1 cellular context compared by ENCODE assay signal in the genomic region with DNA sequence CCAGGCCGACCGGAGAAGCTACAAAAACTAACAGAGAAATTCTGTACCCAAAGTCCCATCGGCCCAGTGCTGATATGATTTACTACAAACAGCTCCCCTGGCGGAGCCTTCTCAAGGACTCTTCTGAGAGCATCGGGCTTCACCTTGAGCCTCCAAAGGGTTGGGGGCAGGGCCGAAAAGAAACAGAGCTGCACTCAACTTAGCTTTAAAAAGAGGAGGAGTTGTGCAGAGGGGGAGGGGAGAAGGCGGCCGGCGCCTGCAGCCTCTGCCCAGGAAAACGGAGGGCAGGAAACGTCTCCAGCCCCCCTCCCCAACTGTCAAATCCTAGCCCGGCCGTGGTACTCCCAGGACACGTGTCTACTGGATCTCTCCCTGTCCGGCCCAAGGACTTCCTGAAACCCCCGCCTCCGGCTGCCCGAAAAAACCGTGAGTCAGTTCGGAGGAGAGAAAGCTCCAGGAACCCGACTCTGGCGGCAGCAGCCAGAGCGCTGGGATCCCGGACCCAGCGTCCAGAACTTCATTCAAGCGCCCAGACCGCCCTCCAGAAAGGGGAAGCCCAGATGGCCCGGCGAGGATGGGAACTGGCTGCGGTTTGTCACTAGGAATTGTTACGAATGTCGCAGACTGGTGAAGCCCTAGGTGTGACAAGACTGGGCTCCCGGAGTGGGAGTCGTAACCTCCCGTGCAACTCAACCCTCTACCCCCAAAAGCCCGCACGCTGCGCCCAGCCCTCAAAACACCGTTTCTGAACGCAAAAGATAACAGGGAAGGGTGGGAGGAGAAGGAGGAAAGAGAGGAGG.
A peak's percentile ranks its signal among the peaks of the same experiment; 100 is the strongest.
TF ChIP-seq lines count a peak whose summit lies in the region.

No MANE protein-coding gene starts in this region.

TF ChIP-seq in HEK293, 187 proteins besides CTCF, POLR2A, EP300 and RAD21 (continued from another document and continues in another):
- TF ChIP-seq ZBTB21 (tag by site-specific recombination; IDR thresholded peaks at IDR 0.05) (no peak), ZFHX2 (tag by site-specific recombination; conservative IDR thresholded peaks at IDR 0.05) (no peak), ZNF623 (tag by site-specific recombination; IDR thresholded peaks at IDR 0.05) (no peak), ZNF544 (tag by site-specific recombination; IDR thresholded peaks at IDR 0.05) (no peak), ZNF138 (tag by site-specific recombination; IDR thresholded peaks at IDR 0.05; ENCODE audit: borderline replicate concordance) (no peak), ZNF175 (tag by site-specific recombination; IDR thresholded peaks at IDR 0.05) (no peak), MZF1 (tag by site-specific recombination; IDR thresholded peaks at IDR 0.05; ENCODE audit: borderline replicate concordance) (no peak), ZNF610 (tag by site-specific recombination; IDR thresholded peaks at IDR 0.05; ENCODE audit: borderline replicate concordance) (no peak), HOXD13 (CRISPR knock-in tag; IDR thresholded peaks at IDR 0.05; ENCODE audit: borderline replicate concordance) (no peak), ZNF10 (tag by site-specific recombination; IDR thresholded peaks at IDR 0.05) (no peak), PATZ1 (tag by site-specific recombination; IDR thresholded peaks at IDR 0.05) (peak; percentile 71), ZNF837 (tag by site-specific recombination; IDR thresholded peaks at IDR 0.05) (no peak), ZNF211 (tag by site-specific recombination; IDR thresholded peaks at IDR 0.05; ENCODE audit: low read depth) (no peak), TRIM28 (IDR thresholded peaks at IDR 0.05; ENCODE audit: borderline replicate concordance, low read length) (no peak), ZNF571 (tag by site-specific recombination; IDR thresholded peaks at IDR 0.05) (no peak), GLIS2 (tag by site-specific recombination; IDR thresholded peaks at IDR 0.05) (peak; percentile 35; the same call in 1 of the 2 replicates), ZNF747 (tag by site-specific recombination; IDR thresholded peaks at IDR 0.05) (no peak), GFI1B (tag by site-specific recombination; IDR thresholded peaks at IDR 0.05) (no peak), ZNF580 (tag by site-specific recombination; IDR thresholded peaks at IDR 0.05) (no peak), ZNF830 (tag by site-specific recombination; IDR thresholded peaks at IDR 0.05; ENCODE audit: low read depth) (no peak), ZXDB (tag by site-specific recombination; IDR thresholded peaks at IDR 0.05) (no peak), ZNF473 (tag by site-specific recombination; IDR thresholded peaks at IDR 0.05) (no peak), ZNF777 (tag by site-specific recombination; IDR thresholded peaks at IDR 0.05; ENCODE audit: borderline replicate concordance) (no peak), FEZF1 (tag by site-specific recombination; IDR thresholded peaks at IDR 0.05) (no peak), ZNF341 (tag by site-specific recombination; IDR thresholded peaks at IDR 0.05; ENCODE audit: low read depth) (0 out of 2 replicates have a peak, but pooled peaks have one; percentile 18), ZNF658 (tag by site-specific recombination; IDR thresholded peaks at IDR 0.05) (no peak), ZSCAN23 (tag by site-specific recombination; IDR thresholded peaks at IDR 0.05) (no peak)
- TF ChIP-seq, protein P1, sequence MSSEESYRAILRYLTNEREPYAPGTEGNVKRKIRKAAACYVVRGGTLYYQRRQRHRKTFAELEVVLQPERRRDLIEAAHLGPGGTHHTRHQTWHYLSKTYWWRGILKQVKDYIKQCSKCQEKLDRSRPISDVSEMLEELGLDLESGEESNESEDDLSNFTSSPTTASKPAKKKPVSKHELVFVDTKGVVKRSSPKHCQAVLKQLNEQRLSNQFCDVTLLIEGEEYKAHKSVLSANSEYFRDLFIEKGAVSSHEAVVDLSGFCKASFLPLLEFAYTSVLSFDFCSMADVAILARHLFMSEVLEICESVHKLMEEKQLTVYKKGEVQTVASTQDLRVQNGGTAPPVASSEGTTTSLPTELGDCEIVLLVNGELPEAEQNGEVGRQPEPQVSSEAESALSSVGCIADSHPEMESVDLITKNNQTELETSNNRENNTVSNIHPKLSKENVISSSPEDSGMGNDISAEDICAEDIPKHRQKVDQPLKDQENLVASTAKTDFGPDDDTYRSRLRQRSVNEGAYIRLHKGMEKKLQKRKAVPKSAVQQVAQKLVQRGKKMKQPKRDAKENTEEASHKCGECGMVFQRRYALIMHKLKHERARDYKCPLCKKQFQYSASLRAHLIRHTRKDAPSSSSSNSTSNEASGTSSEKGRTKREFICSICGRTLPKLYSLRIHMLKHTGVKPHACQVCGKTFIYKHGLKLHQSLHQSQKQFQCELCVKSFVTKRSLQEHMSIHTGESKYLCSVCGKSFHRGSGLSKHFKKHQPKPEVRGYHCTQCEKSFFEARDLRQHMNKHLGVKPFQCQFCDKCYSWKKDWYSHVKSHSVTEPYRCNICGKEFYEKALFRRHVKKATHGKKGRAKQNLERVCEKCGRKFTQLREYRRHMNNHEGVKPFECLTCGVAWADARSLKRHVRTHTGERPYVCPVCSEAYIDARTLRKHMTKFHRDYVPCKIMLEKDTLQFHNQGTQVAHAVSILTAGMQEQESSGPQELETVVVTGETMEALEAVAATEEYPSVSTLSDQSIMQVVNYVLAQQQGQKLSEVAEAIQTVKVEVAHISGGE (tag by site-specific recombination; conservative IDR thresholded peaks at IDR 0.05; ENCODE audit: low read depth) = no peak
- TF ChIP-seq, protein P2, sequence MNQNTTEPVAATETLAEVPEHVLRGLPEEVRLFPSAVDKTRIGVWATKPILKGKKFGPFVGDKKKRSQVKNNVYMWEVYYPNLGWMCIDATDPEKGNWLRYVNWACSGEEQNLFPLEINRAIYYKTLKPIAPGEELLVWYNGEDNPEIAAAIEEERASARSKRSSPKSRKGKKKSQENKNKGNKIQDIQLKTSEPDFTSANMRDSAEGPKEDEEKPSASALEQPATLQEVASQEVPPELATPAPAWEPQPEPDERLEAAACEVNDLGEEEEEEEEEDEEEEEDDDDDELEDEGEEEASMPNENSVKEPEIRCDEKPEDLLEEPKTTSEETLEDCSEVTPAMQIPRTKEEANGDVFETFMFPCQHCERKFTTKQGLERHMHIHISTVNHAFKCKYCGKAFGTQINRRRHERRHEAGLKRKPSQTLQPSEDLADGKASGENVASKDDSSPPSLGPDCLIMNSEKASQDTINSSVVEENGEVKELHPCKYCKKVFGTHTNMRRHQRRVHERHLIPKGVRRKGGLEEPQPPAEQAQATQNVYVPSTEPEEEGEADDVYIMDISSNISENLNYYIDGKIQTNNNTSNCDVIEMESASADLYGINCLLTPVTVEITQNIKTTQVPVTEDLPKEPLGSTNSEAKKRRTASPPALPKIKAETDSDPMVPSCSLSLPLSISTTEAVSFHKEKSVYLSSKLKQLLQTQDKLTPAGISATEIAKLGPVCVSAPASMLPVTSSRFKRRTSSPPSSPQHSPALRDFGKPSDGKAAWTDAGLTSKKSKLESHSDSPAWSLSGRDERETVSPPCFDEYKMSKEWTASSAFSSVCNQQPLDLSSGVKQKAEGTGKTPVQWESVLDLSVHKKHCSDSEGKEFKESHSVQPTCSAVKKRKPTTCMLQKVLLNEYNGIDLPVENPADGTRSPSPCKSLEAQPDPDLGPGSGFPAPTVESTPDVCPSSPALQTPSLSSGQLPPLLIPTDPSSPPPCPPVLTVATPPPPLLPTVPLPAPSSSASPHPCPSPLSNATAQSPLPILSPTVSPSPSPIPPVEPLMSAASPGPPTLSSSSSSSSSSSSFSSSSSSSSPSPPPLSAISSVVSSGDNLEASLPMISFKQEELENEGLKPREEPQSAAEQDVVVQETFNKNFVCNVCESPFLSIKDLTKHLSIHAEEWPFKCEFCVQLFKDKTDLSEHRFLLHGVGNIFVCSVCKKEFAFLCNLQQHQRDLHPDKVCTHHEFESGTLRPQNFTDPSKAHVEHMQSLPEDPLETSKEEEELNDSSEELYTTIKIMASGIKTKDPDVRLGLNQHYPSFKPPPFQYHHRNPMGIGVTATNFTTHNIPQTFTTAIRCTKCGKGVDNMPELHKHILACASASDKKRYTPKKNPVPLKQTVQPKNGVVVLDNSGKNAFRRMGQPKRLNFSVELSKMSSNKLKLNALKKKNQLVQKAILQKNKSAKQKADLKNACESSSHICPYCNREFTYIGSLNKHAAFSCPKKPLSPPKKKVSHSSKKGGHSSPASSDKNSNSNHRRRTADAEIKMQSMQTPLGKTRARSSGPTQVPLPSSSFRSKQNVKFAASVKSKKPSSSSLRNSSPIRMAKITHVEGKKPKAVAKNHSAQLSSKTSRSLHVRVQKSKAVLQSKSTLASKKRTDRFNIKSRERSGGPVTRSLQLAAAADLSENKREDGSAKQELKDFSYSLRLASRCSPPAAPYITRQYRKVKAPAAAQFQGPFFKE (tag by site-specific recombination; IDR thresholded peaks at IDR 0.05; ENCODE audit: borderline replicate concordance) = no peak
- TF ChIP-seq, protein P3, sequence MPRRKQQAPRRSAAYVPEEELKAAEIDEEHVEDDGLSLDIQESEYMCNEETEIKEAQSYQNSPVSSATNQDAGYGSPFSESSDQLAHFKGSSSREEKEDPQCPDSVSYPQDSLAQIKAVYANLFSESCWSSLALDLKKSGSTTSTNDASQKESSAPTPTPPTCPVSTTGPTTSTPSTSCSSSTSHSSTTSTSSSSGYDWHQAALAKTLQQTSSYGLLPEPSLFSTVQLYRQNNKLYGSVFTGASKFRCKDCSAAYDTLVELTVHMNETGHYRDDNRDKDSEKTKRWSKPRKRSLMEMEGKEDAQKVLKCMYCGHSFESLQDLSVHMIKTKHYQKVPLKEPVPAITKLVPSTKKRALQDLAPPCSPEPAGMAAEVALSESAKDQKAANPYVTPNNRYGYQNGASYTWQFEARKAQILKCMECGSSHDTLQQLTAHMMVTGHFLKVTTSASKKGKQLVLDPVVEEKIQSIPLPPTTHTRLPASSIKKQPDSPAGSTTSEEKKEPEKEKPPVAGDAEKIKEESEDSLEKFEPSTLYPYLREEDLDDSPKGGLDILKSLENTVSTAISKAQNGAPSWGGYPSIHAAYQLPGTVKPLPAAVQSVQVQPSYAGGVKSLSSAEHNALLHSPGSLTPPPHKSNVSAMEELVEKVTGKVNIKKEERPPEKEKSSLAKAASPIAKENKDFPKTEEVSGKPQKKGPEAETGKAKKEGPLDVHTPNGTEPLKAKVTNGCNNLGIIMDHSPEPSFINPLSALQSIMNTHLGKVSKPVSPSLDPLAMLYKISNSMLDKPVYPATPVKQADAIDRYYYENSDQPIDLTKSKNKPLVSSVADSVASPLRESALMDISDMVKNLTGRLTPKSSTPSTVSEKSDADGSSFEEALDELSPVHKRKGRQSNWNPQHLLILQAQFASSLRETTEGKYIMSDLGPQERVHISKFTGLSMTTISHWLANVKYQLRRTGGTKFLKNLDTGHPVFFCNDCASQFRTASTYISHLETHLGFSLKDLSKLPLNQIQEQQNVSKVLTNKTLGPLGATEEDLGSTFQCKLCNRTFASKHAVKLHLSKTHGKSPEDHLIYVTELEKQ (tag by site-specific recombination; IDR thresholded peaks at IDR 0.05; ENCODE audit: borderline replicate concordance) = no peak
- TF ChIP-seq, protein P4, sequence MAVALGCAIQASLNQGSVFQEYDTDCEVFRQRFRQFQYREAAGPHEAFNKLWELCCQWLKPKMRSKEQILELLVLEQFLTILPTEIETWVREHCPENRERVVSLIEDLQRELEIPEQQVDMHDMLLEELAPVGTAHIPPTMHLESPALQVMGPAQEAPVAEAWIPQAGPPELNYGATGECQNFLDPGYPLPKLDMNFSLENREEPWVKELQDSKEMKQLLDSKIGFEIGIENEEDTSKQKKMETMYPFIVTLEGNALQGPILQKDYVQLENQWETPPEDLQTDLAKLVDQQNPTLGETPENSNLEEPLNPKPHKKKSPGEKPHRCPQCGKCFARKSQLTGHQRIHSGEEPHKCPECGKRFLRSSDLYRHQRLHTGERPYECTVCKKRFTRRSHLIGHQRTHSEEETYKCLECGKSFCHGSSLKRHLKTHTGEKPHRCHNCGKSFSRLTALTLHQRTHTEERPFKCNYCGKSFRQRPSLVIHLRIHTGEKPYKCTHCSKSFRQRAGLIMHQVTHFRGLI (tag by site-specific recombination; IDR thresholded peaks at IDR 0.05) = 0 out of 2 replicates have a peak, but pooled peaks have one; percentile 25
- TF ChIP-seq, protein P5, sequence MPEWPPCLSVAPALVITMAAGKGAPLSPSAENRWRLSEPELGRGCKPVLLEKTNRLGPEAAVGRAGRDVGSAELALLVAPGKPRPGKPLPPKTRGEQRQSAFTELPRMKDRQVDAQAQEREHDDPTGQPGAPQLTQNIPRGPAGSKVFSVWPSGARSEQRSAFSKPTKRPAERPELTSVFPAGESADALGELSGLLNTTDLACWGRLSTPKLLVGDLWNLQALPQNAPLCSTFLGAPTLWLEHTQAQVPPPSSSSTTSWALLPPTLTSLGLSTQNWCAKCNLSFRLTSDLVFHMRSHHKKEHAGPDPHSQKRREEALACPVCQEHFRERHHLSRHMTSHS (tag by site-specific recombination; IDR thresholded peaks at IDR 0.05) = no peak
